Comparison of ENCODE assay signal across 8 cellular contexts in genomic region chr1:156126701-156127534, GRCh38. TPM values are rescaled to one million over a fixed set of nuclear protein-coding genes. Genes with fewer than 3 reads are reported as not detected.
DNase-seq lines count a peak whose midpoint lies in the region; ATAC-seq, FAIRE-seq and TF ChIP-seq lines count a peak whose summit lies in the region.

No MANE protein-coding gene starts in this region.

- H4K20me1 ChIP-seq in K562 (replicated peaks; ENCODE audit: control insufficient read depth, insufficient read depth, low read length): peaks cover 42% of the 10 kb centered on the region

- FAIRE-seq in K562 (lab: Jason Lieb, UNC): peak; percentile 84

- H3K9me3 ChIP-seq in K562 (replicated peaks; ENCODE audit: control insufficient read depth, insufficient read depth, low read depth, low read length) (no peaks in the 10 kb centered on the region), lower lobe of right lung (no peaks in the 10 kb centered on the region)

- WGBS in K562 (ENCODE audit: insufficient coverage, low coverage, missing lambda C conversion rate): 26% methylated on average over 15 of the region's 15 CpGs

- H2AFZ ChIP-seq in K562 (ENCODE audit: low read depth, low read length): no peak overlapping the region

- CTCF ChIA-PET in K562 (lab: Yijun Ruan, JAX; ENCODE audit: low intra/inter-chr PET ratio): no interaction called here

- H3K27ac ChIP-seq in K562 (ENCODE audit: extremely low read depth, low read depth, low read length): peak overlapping the region; percentile 82
- H3K27ac ChIP-seq in lower lobe of right lung: peak overlapping the region; percentile 99

- peak; percentile 27; the same call in 1 of the 2 replicates for TF ChIP-seq EP300 in K562 (IDR thresholded peaks at IDR 0.05; ENCODE audit: low read length)

- TF ChIP-seq POLR2A in K562 (conservative IDR thresholded peaks at IDR 0.05): no peak

- peaks cover 75 to 80% of the 10 kb centered on the region in 2 experiments for H3K4me1 ChIP-seq in K562 (replicated peaks in 1 of 2; ENCODE audit: control insufficient read depth in 2 of 2, insufficient read depth in 2 of 2, low read length in 2 of 2)
- H3K4me1 ChIP-seq in lower lobe of right lung: peaks cover 90% of the 10 kb centered on the region

- H3K36me3 ChIP-seq in K562 (ENCODE audit: control insufficient read depth, insufficient read depth, low read length) (peaks cover 51% of the 10 kb centered on the region; the same call in 2 of the 3 replicates), lower lobe of right lung (peaks cover 19% of the 10 kb centered on the region)

- H3K9me1 ChIP-seq in K562 (ENCODE audit: control insufficient read depth, insufficient read depth, low read length): peaks cover 10% of the 10 kb centered on the region

- ATAC-seq in GM19023 (IDR thresholded peaks at IDR 0.05; ENCODE audit: unreplicated experiment) (peak; percentile 63), K562 (peak; percentile 9), lower lobe of right lung (peak; percentile 5 to 36)

- H3K9ac ChIP-seq in K562 (ENCODE audit: insufficient read depth in 1 of 2, low read depth in 2 of 2, low read length in 2 of 2): peak overlapping the region; percentile 60 to 85; a peak in 3 of 4 replicates

- DNase-seq in HK-2 (ENCODE audit: unreplicated experiment): peak; percentile 72
- peak; percentile 52 for DNase-seq in UCSD-AML1 (lab: John Stamatoyannopoulos, UW; ENCODE audit: unreplicated experiment)
- peak in 2 of 4 experiments; percentile 57 to 88 for DNase-seq in K562 (ENCODE audit: extremely low read depth in 1 of 4, low spot score in 3 of 4)
- DNase-seq in lower lobe of right lung: peak; percentile 70
- peak; percentile 43 to 74 for DNase-seq in stimulated activated CD8-positive, alpha-beta memory T cell treated with anti-CD3 and anti-CD28 coated beads, Interleukin-4, amount 100 ng/mL, for 4 hours (ENCODE audit: low read depth in 2 of 2, low spot score in 1 of 2)
- no peak for DNase-seq in NCI-H1436 treated with DMSO at 0.1 percent for 48 hours (lab: John Stamatoyannopoulos, UW)
- DNase-seq in mucosa of gallbladder (ENCODE audit: low spot score): no peak

- no TSS peak for BruUV-seq in K562 (replicated peaks; lab: Mats Ljungman, UMichigan)

- peak overlapping the region; percentile 26; the same call in 1 of the 2 replicates for H3K4me3 ChIP-seq in K562
- H3K4me3 ChIP-seq in lower lobe of right lung: peak overlapping the region; percentile 21

- no peak; a peak in 1 of 4 replicates for TF ChIP-seq RAD21 in K562 (CRISPR knock-in tag; conservative IDR thresholded peaks at IDR 0.05 in 1 of 2, IDR thresholded peaks at IDR 0.05 in 1 of 2)

- intact Hi-C loops in K562 (cut with micrococcal nuclease) (loop anchor here (10.0 kb wide), 1 partner anchor 192 kb away; the partner anchor contains the start of gene KHDC4), lower lobe of right lung (cut with DNase I) (no loop called here)

- TF ChIP-seq CTCF in K562 (IDR thresholded peaks at IDR 0.05 in 2 of 3, conservative IDR thresholded peaks at IDR 0.05 in 1 of 3; ENCODE audit: insufficient read depth in 2 of 3, low read depth in 1 of 3, low read length in 3 of 3) (no peak), lower lobe of right lung (IDR thresholded peaks at IDR 0.05) (no peak)

- peak overlapping the region; percentile 83 for H3K4me2 ChIP-seq in K562 (ENCODE audit: insufficient read depth, low read length)

- H3K27me3 ChIP-seq in K562 (ENCODE audit: control insufficient read depth in 2 of 2, insufficient read depth in 2 of 2, low read length in 2 of 2) (no peaks in the 10 kb centered on the region), lower lobe of right lung (ENCODE audit: low read depth) (no peaks in the 10 kb centered on the region)

- POLR2A ChIA-PET in K562 (lab: Yijun Ruan, JAX): interaction anchor here (0.7 to 6.5 kb wide), 8 partner anchors 7 to 158 kb away, joined by 3 to 76 read pairs (median 4); partner anchors contain the start of genes LMNA and SMG5

- in situ Hi-C loops in K562 (cut with MboI): no loop called here

- H3K79me2 ChIP-seq in K562 (ENCODE audit: control insufficient read depth, insufficient read depth, low read length): peaks cover 89% of the 10 kb centered on the region

TF ChIP-seq in K562, 482 proteins besides CTCF, POLR2A, EP300 and RAD21 (continues in another document):
- TF ChIP-seq CTBP1 (IDR thresholded peaks at IDR 0.05; ENCODE audit: borderline replicate concordance): peak; percentile 56; the same call in 1 of the 2 replicates
- no peak for TF ChIP-seq ELK3 (CRISPR knock-in tag; IDR thresholded peaks at IDR 0.05)
- TF ChIP-seq ZEB2 (IDR thresholded peaks at IDR 0.05): no peak
- TF ChIP-seq CBFB (CRISPR knock-in tag; IDR thresholded peaks at IDR 0.05): no peak
- no peak for TF ChIP-seq ZNF165 (CRISPR knock-in tag; IDR thresholded peaks at IDR 0.05; ENCODE audit: borderline replicate concordance)
- TF ChIP-seq RAD51 (IDR thresholded peaks at IDR 0.05; ENCODE audit: borderline replicate concordance, low read depth): no peak

RNA-seq across cellular contexts. Expression of gene LMNA, which starts 12.4 kb away (rescaled TPM):
- 84.8 and 209 TPM in 2 replicates for total RNA-seq in K562 (2011; cell fraction: chromatin; rRNA removed; ENCODE audit: low replicate concordance)
- 154 and 172 TPM in 2 replicates for total RNA-seq in K562 (2011; cell fraction: nucleolus; rRNA removed)
- 95.4 and 117 TPM in 2 replicates for total RNA-seq in K562 (2011; cell fraction: nucleoplasm; rRNA removed)
- total RNA-seq in K562 (2014; rRNA removed) (250 and 267 TPM in 2 replicates), K562 (2014; rRNA removed; fragmentation: Illumina TruSeq; extraction: Trizol) (41.3 and 44.0 TPM in 2 replicates), K562 (2015; rRNA removed; fragmentation: Illumina TruSeq; extraction: Trizol) (89.1 and 97.7 TPM in 2 replicates), K562 (2021) (347 and 354 TPM in 2 replicates), lower lobe of right lung (235 TPM), mucosa of gallbladder (293 TPM)
- polyA plus RNA-seq in K562 (2011; rRNA removed) (88.2 and 129 TPM in 2 replicates), K562 (2014; fragmentation: Illumina TruSeq; extraction: Trizol) (77.1 and 104 TPM in 2 replicates), K562 (2014; fragmentation: Nextera tagmentation; extraction: Ambion mirVana) (1 to 10 TPM in 1 of 2 experiments, under 1 TPM in 1; 1.00 to 4.5 TPM), K562 (2014; rRNA removed) (123 and 166 TPM in 2 replicates)
- polyA plus RNA-seq in K562 (2011; cell fraction: cytosol; rRNA removed): 116 and 274 TPM in 2 replicates
- 154 and 164 TPM in 2 replicates for polyA plus RNA-seq in K562 (2011; cell fraction: nucleus; rRNA removed)
- polyA plus RNA-seq in K562 (2012): 193 TPM in 2 replicates
- 104 and 109 TPM in 2 replicates for polyA minus RNA-seq in K562 (2011; rRNA and poly(A)+ RNA removed)
- 151 and 176 TPM in 2 replicates for polyA minus RNA-seq in K562 (2011; cell fraction: cytosol; rRNA and poly(A)+ RNA removed)
- 47.4 and 69.6 TPM in 2 replicates for polyA minus RNA-seq in K562 (2011; cell fraction: nucleus; rRNA and poly(A)+ RNA removed)

RNA-seq across cellular contexts. Expression of gene SEMA4A, which starts 26.5 kb away (rescaled TPM):
- total RNA-seq in K562 (2011; cell fraction: chromatin; rRNA removed; ENCODE audit: low replicate concordance): 2.6 and 4.3 TPM in 2 replicates
- 3.5 and 4.1 TPM in 2 replicates for total RNA-seq in K562 (2011; cell fraction: nucleolus; rRNA removed)
- total RNA-seq in K562 (2011; cell fraction: nucleoplasm; rRNA removed): 3.1 and 4.4 TPM in 2 replicates
- total RNA-seq in K562 (2014; rRNA removed): 0.45 and 0.49 TPM in 2 replicates
- 0.38 and 0.40 TPM in 2 replicates for total RNA-seq in K562 (2014; rRNA removed; fragmentation: Illumina TruSeq; extraction: Trizol)
- 0.40 and 0.72 TPM in 2 replicates for total RNA-seq in K562 (2015; rRNA removed; fragmentation: Illumina TruSeq; extraction: Trizol)
- total RNA-seq in K562 (2021): 1.4 and 1.9 TPM in 2 replicates
- polyA plus RNA-seq in K562 (2011; rRNA removed): 1.7 and 3.2 TPM in 2 replicates
- polyA plus RNA-seq in K562 (2011; cell fraction: cytosol; rRNA removed): 2.0 and 2.8 TPM in 2 replicates
- 15.5 and 18.8 TPM in 2 replicates for polyA plus RNA-seq in K562 (2011; cell fraction: nucleus; rRNA removed)
- polyA plus RNA-seq in K562 (2012): 0.77 and 2.6 TPM in 2 replicates
- 0.79 and 1.1 TPM in 2 replicates for polyA plus RNA-seq in K562 (2014; fragmentation: Illumina TruSeq; extraction: Trizol)
- under 1 TPM; 0.04 to 0.06 TPM for polyA plus RNA-seq in K562 (2014; fragmentation: Nextera tagmentation; extraction: Ambion mirVana)
- 1.0 and 1.5 TPM in 2 replicates for polyA plus RNA-seq in K562 (2014; rRNA removed)
- polyA minus RNA-seq in K562 (2011; rRNA and poly(A)+ RNA removed): 0.53 and 0.96 TPM in 2 replicates
- 1.7 and 2.1 TPM in 2 replicates for polyA minus RNA-seq in K562 (2011; cell fraction: cytosol; rRNA and poly(A)+ RNA removed)
- 1.3 and 2.0 TPM in 2 replicates for polyA minus RNA-seq in K562 (2011; cell fraction: nucleus; rRNA and poly(A)+ RNA removed)
- 28.9 TPM for total RNA-seq in lower lobe of right lung
- 24.4 TPM for total RNA-seq in mucosa of gallbladder

RNA-seq across cellular contexts. Expression of gene MEX3A, which starts 44.7 kb away (rescaled TPM):
- total RNA-seq in K562 (2011; cell fraction: chromatin; rRNA removed; ENCODE audit: low replicate concordance): 4.5 and 10.4 TPM in 2 replicates
- 5.4 and 5.8 TPM in 2 replicates for total RNA-seq in K562 (2011; cell fraction: nucleolus; rRNA removed)
- 5.7 and 7.9 TPM in 2 replicates for total RNA-seq in K562 (2011; cell fraction: nucleoplasm; rRNA removed)
- 7.3 and 8.0 TPM in 2 replicates for total RNA-seq in K562 (2014; rRNA removed)
- total RNA-seq in K562 (2014; rRNA removed; fragmentation: Illumina TruSeq; extraction: Trizol): 4.2 and 4.4 TPM in 2 replicates
- total RNA-seq in K562 (2015; rRNA removed; fragmentation: Illumina TruSeq; extraction: Trizol): 4.7 and 5.1 TPM in 2 replicates
- total RNA-seq in K562 (2021): 13.7 and 14.5 TPM in 2 replicates
- 5.2 and 9.0 TPM in 2 replicates for polyA plus RNA-seq in K562 (2011; rRNA removed)
- 11.1 and 12.3 TPM in 2 replicates for polyA plus RNA-seq in K562 (2011; cell fraction: cytosol; rRNA removed)
- 14.4 and 17.6 TPM in 2 replicates for polyA plus RNA-seq in K562 (2011; cell fraction: nucleus; rRNA removed)
- polyA plus RNA-seq in K562 (2012): 3.8 and 8.5 TPM in 2 replicates
- polyA plus RNA-seq in K562 (2014; fragmentation: Illumina TruSeq; extraction: Trizol): 9.2 and 10.1 TPM in 2 replicates
- polyA plus RNA-seq in K562 (2014; fragmentation: Nextera tagmentation; extraction: Ambion mirVana): under 1 TPM; 0.36 to 0.37 TPM
- 8.7 and 11.0 TPM in 2 replicates for polyA plus RNA-seq in K562 (2014; rRNA removed)
- polyA minus RNA-seq in K562 (2011; rRNA and poly(A)+ RNA removed): 5.8 and 6.9 TPM in 2 replicates
- polyA minus RNA-seq in K562 (2011; cell fraction: cytosol; rRNA and poly(A)+ RNA removed): 10.8 and 15.0 TPM in 2 replicates
- 2.6 and 5.0 TPM in 2 replicates for polyA minus RNA-seq in K562 (2011; cell fraction: nucleus; rRNA and poly(A)+ RNA removed)
- total RNA-seq in lower lobe of right lung: 0.74 TPM
- 1.4 TPM for total RNA-seq in mucosa of gallbladder

Comparison
In these comparisons a context has a peak if more than half of its experiments do, and no peak if none do; other contexts are left out.
1. ATAC-seq: peak in every context shown above with its lines; median percentile 63 in GM19023; 20 in lower lobe of right lung; 9 in K562.
2. DNase-seq: peak in HK-2 (single experiment), UCSD-AML1 (single experiment), lower lobe of right lung (single experiment) and stimulated activated CD8-positive, alpha-beta memory T cell treated with anti-CD3 and anti-CD28 coated beads, Interleukin-4, amount 100 ng/mL, for 4 hours (2 of 2); none in NCI-H1436 treated with DMSO at 0.1 percent for 48 hours (single experiment) and mucosa of gallbladder (single experiment).